In genomic region chr20:63801179-63801578, GRCh38 we compare ENCODE assay signal across 7 cellular contexts. TPM values are rescaled to one million over a fixed set of nuclear protein-coding genes. Genes with fewer than 3 reads are reported as not detected.
A peak's percentile ranks its signal among the peaks of the same experiment; 100 is the strongest.
DNase-seq lines count a peak whose midpoint lies in the region; FAIRE-seq and TF ChIP-seq lines count a peak whose summit lies in the region.
"Not testable (repeated sequence)": the region's sequence is repeated elsewhere in the genome, so short reads cannot be mapped to it uniquely, and the experiment has no call there.

No MANE protein-coding gene starts in this region.

- POLR2A ChIA-PET in Caco-2 (lab: Charles Lee), result not testable (repeated sequence)

- FAIRE-seq in HTR-8/SVneo (lab: Jason Lieb, UNC), result peak; percentile 85

- DNase-seq in Caco-2 (peak; percentile 50 to 70), NAMALWA (ENCODE audit: low spot score) (peak; percentile 57), SK-MEL-5 (ENCODE audit: low read depth, low spot score) (peak; percentile 28)
- not testable (repeated sequence) for DNase-seq in HTR-8/SVneo (ENCODE audit: insufficient read length, low spot score); endothelial cell (ENCODE audit: low spot score); progenitor cell of endocrine pancreas (ENCODE audit: low spot score, unreplicated experiment)
- DNase-seq in activated CD4-positive, alpha-beta T cell treated with anti-CD3 and anti-CD28 coated beads for 48 hours, result peak; percentile 30

- not testable (repeated sequence) for TF ChIP-seq CTCF in Caco-2 (IDR thresholded peaks at IDR 0.05; ENCODE audit: insufficient read depth in 1 of 2, low read depth in 1 of 2, low read length in 1 of 2, severe bottlenecking in 1 of 2, unreplicated experiment in 1 of 2); endothelial cell (IDR thresholded peaks at IDR 0.05; ENCODE audit: unreplicated experiment); progenitor cell of endocrine pancreas (IDR thresholded peaks at IDR 0.05; ENCODE audit: unreplicated experiment)

- not testable (repeated sequence) for H3K4me1 Mint-ChIP-seq in Caco-2 (ENCODE audit: low read depth, unreplicated experiment); endothelial cell (ENCODE audit: unreplicated experiment); progenitor cell of endocrine pancreas (ENCODE audit: low read depth)

- not testable (repeated sequence) for H3K27ac Mint-ChIP-seq in Caco-2 (ENCODE audit: unreplicated experiment); endothelial cell (ENCODE audit: unreplicated experiment)
- H3K27ac Mint-ChIP-seq in progenitor cell of endocrine pancreas, result peak overlapping the region; percentile 47

- not testable (repeated sequence) for H3K9me3 Mint-ChIP-seq in Caco-2 (ENCODE audit: unreplicated experiment); endothelial cell (ENCODE audit: unreplicated experiment)
- peaks cover 11% of the 10 kb centered on the region for H3K9me3 Mint-ChIP-seq in progenitor cell of endocrine pancreas (ENCODE audit: low read depth)

- BruUV-seq in Caco-2 (replicated peaks; lab: Mats Ljungman, UMichigan), result not testable (repeated sequence)

- in situ Hi-C loops in SK-MEL-5 (cut with HindIII; ENCODE audit: low pct_unique_long_range_greater_than_20kb, low sequenced_read_pairs), result not testable (repeated sequence)

- not testable (repeated sequence) for H3K36me3 Mint-ChIP-seq in Caco-2 (ENCODE audit: insufficient read depth, unreplicated experiment)
- peaks cover 24% of the 10 kb centered on the region for H3K36me3 Mint-ChIP-seq in endothelial cell (ENCODE audit: low read depth, unreplicated experiment)
- H3K36me3 Mint-ChIP-seq in progenitor cell of endocrine pancreas (ENCODE audit: insufficient read depth), result peaks cover 20% of the 10 kb centered on the region

- not testable (repeated sequence) for H3K4me3 Mint-ChIP-seq in Caco-2 (ENCODE audit: unreplicated experiment); progenitor cell of endocrine pancreas (ENCODE audit: low read depth)
- peak overlapping the region; percentile 81 for H3K4me3 Mint-ChIP-seq in endothelial cell (ENCODE audit: unreplicated experiment)

- H3K27me3 ChIP-seq in Caco-2 (replicated peaks; ENCODE audit: control insufficient read depth, insufficient read depth, low read length), result not testable (repeated sequence)

- not testable (repeated sequence) for H3K36me3 ChIP-seq in Caco-2 (ENCODE audit: control insufficient read depth, insufficient read depth, low read length)

- not testable (repeated sequence) for H3K4me3 ChIP-seq in Caco-2 (ENCODE audit: low read depth, low read length)

- intact Hi-C loops in Caco-2 (cut with micrococcal nuclease; ENCODE audit: unreplicated experiment), result not testable (repeated sequence)

- not testable (repeated sequence) for H3K4me1 ChIP-seq in Caco-2

- not testable (repeated sequence) for H3K27me3 Mint-ChIP-seq in Caco-2 (ENCODE audit: insufficient read depth, unreplicated experiment); endothelial cell (ENCODE audit: unreplicated experiment); progenitor cell of endocrine pancreas

- CTCF ChIA-PET in Caco-2 (lab: Charles Lee), result interaction anchor here (0.9 to 1.1 kb wide), 2 partner anchors 15 to 60 kb away, joined by 3 to 4 read pairs; no protein-coding TSS in a partner anchor

- not testable (repeated sequence) for H3K9me3 ChIP-seq in Caco-2

RNA-seq across cellular contexts. Expression of gene ZBTB46, which starts 29.9 kb away (rescaled TPM):
- total RNA-seq in Caco-2 (2022) (9.1 and 9.5 TPM in 2 replicates), endothelial cell (ENCODE audit: unreplicated experiment) (42.1 TPM), progenitor cell of endocrine pancreas (31.2 and 32.2 TPM in 2 replicates)
- total RNA-seq in SK-MEL-5 (2014; rRNA removed; shearing (Covaris generic)), result 1.0 and 1.6 TPM in 2 replicates
- polyA plus RNA-seq in SK-MEL-5 (2015; cell fraction: cytosol; rRNA removed), result 1.2 and 2.0 TPM in 2 replicates
- polyA plus RNA-seq in SK-MEL-5 (2015; cell fraction: nucleus; rRNA removed), result 0.87 and 1.6 TPM in 2 replicates
